In genomic region chr17:17947966-17948365, GRCh38 we compare ENCODE assay signal across 19 cellular contexts. TPM values are rescaled to one million over a fixed set of nuclear protein-coding genes. Genes with fewer than 3 reads are reported as not detected.
A peak's percentile ranks its signal among the peaks of the same experiment; 100 is the strongest.
DNase-seq lines count a peak whose midpoint lies in the region; ATAC-seq, FAIRE-seq and TF ChIP-seq lines count a peak whose summit lies in the region.
"Had no signal": no experiment of that assay in that cellular context is flagged by ENCODE, and none has a peak within 500 bp of the region (broad histone marks: within the 10 kb centered on the region; RNA-seq: fewer than 3 reads in every experiment).

No MANE protein-coding gene starts in this region.

- H3K27me3 ChIP-seq in ACC112 (ENCODE audit: insufficient read depth, low read length) (no peaks in the 10 kb centered on the region), adipocyte (replicated peaks; ENCODE audit: control insufficient read depth, insufficient read depth, low read length) (no peaks in the 10 kb centered on the region), left lung (no peaks in the 10 kb centered on the region)
- H3K27me3 ChIP-seq: BE2C, right lobe of liver had no signal

- TF ChIP-seq CTCF in left lung (IDR thresholded peaks at IDR 0.05), result no peak

- peaks cover 63% of the 10 kb centered on the region for H3K4me1 ChIP-seq in ACC112 (ENCODE audit: control insufficient read depth, insufficient read depth, low read length, unreplicated experiment)
- H3K4me1 ChIP-seq in adipocyte (ENCODE audit: control insufficient read depth, insufficient read depth, low read length), result peaks cover 33% of the 10 kb centered on the region
- peaks cover 8 to 22% of the 10 kb centered on the region in 2 donors for H3K4me1 ChIP-seq in left lung
- H3K4me1 ChIP-seq: right lobe of liver had no signal

- no peaks in the 10 kb centered on the region for H3K9me3 ChIP-seq in adipocyte (ENCODE audit: control insufficient read depth, low read length)
- no peaks in the 10 kb centered on the region for H3K9me3 ChIP-seq in left lung
- H3K9me3 ChIP-seq: BE2C, right lobe of liver had no signal

- FAIRE-seq in G401.6 (lab: Jason Lieb, UNC), result peak; percentile 69
- FAIRE-seq: D721Med, frontal cortex, GM12892, TTC549 had no signal

- peak overlapping the region; percentile 81 for H3K27ac ChIP-seq in ACC112 (ENCODE audit: low read depth, low read length)
- H3K27ac ChIP-seq in left lung, result no peak overlapping the region
- H3K27ac ChIP-seq: right lobe of liver had no signal

- H3K79me2 ChIP-seq in ACC112 (ENCODE audit: control insufficient read depth, insufficient read depth, low read length, unreplicated experiment), result peaks cover 67% of the 10 kb centered on the region

- DNase-seq in adipocyte (ENCODE audit: low read depth), result peak; percentile 52
- DNase-seq in left lung, result no peak
- DNase-seq in NCI-H345 treated with DMSO at 0.1 percent for 48 hours (lab: John Stamatoyannopoulos, UW; ENCODE audit: unreplicated experiment), result no peak
- no peak for DNase-seq in globus pallidus (ENCODE audit: low spot score)
- DNase-seq: activated CD4-positive, alpha-beta memory T cell treated with anti-CD3 and anti-CD28 coated beads for 36 hours; anterior cingulate cortex; BE2C; NCI-H774; right lobe of liver; stimulated activated CD4-positive, alpha-beta T cell treated with anti-CD3 and anti-CD28 coated beads, Interleukin-1b, Interleukin-23, amount 100 ng/mL, for 48 hours had no signal

- intact Hi-C loops in left lung (cut with DNase I), result no loop called here

- peak overlapping the region; percentile 55; the same call in 1 of the 2 replicates for H3K4me3 ChIP-seq in ACC112 (ENCODE audit: low read depth, low read length)
- no peak overlapping the region for H3K4me3 ChIP-seq in adipocyte (ENCODE audit: low read length)
- H3K4me3 ChIP-seq in left lung, result no peak overlapping the region
- H3K4me3 ChIP-seq: GM23338, right lobe of liver had no signal

- peak; percentile 58 for ATAC-seq in left lung
- no peak for ATAC-seq in HG02938 (IDR thresholded peaks at IDR 0.05; ENCODE audit: unreplicated experiment)
- ATAC-seq: GM23338, right lobe of liver had no signal

- no peak overlapping the region for H2AFZ ChIP-seq in ACC112 (ENCODE audit: low read length, unreplicated experiment)
- H2AFZ ChIP-seq: GM23338 had no signal

- H3K36me3 ChIP-seq in ACC112 (ENCODE audit: insufficient read depth, low read length) (no peaks in the 10 kb centered on the region), adipocyte (ENCODE audit: control insufficient read depth, insufficient read depth, low read length, severe bottlenecking) (no peaks in the 10 kb centered on the region), left lung (no peaks in the 10 kb centered on the region)
- H3K36me3 ChIP-seq: BE2C, right lobe of liver had no signal

- H3K9ac ChIP-seq in adipocyte (ENCODE audit: low read length), result no peak overlapping the region

RNA-seq across cellular contexts. Expression of gene TOM1L2, which starts 24.2 kb away (rescaled TPM):
- 10 to 100 TPM; 56.4 to 71.2 TPM for total RNA-seq in left lung

RNA-seq across cellular contexts. Expression of gene DRC3, which starts 24.7 kb away (rescaled TPM):
- 1 to 10 TPM; 3.6 to 7.6 TPM for total RNA-seq in left lung
- total RNA-seq: activated T-helper 2 cell treated with anti-CD3 and anti-CD28 coated beads, Interferon-gamma antibody, Interleukin-2, Interleukin-4, amounts not matched to agents 10 μg/mL and 5 μg/mL and 100 μg/mL, durations not matched to agents 14 hours and 24 hours and 36 hours; GM23338 had no signal
